8 cellular contexts compared by ENCODE assay signal in genomic region chr20:34312544-34313217, GRCh38.
DNase-seq lines count a peak whose midpoint lies in the region; ATAC-seq and TF ChIP-seq lines count a peak whose summit lies in the region.

No MANE protein-coding gene starts in this region.

- peak; percentile 86 for DNase-seq in ACHN
- peak; percentile 86 to 95 for DNase-seq in NCI-H524 (lab: John Stamatoyannopoulos, UW)
- peak; percentile 83 to 86 for DNase-seq in activated CD4-positive, alpha-beta T cell treated with anti-CD3 and anti-CD28 coated beads for 4 hours
- peak; percentile 89 for DNase-seq in choroid plexus epithelial cell (ENCODE audit: low read depth)
- peak; percentile 94 for DNase-seq in left kidney (ENCODE audit: low read depth, low spot score)
- peak; percentile 83 to 86 for DNase-seq in stimulated activated CD4-positive, alpha-beta T cell treated with anti-CD3 and anti-CD28 coated beads, Interleukin-2, amount 100 ng/mL, for 48 hours

- peak overlapping the region; percentile 46 for H3K4me3 ChIP-seq in choroid plexus epithelial cell (ENCODE audit: low read depth, low read length)

- peak; percentile 100 for TF ChIP-seq CTCF in choroid plexus epithelial cell (conservative IDR thresholded peaks at IDR 0.05; ENCODE audit: low read depth, low read length)

- ATAC-seq in GM18870 (IDR thresholded peaks at IDR 0.05; ENCODE audit: unreplicated experiment) (peak; percentile 73), HG03378 (IDR thresholded peaks at IDR 0.05; ENCODE audit: unreplicated experiment) (peak; percentile 59)

- in situ Hi-C loops in ACHN (cut with HindIII; ENCODE audit: low pct_ligation_motif_present, low pct_unique_long_range_greater_than_20kb, low sequenced_read_pairs) = no loop called here

Comparison
In these comparisons a context has a peak if more than half of its experiments do, and no peak if none do; other contexts are left out.
1. Peak in every context shown above with its lines: DNase-seq, ATAC-seq and H3K4me3 ChIP-seq.